In genomic region chr16:3961449-3961849, GRCh38 we compare ENCODE assay signal across 8 cellular contexts.
DNase-seq lines count a peak whose midpoint lies in the region; ATAC-seq, FAIRE-seq and TF ChIP-seq lines count a peak whose summit lies in the region.

No MANE protein-coding gene starts in this region.

- ATAC-seq in sciatic nerve (peak; percentile 54), HG02678 (IDR thresholded peaks at IDR 0.05; ENCODE audit: unreplicated experiment) (no peak)

- H3K4me3 ChIP-seq in fibroblast of the aortic adventitia (ENCODE audit: low read depth, low read length): no peak overlapping the region

- no peak overlapping the region for H3K4me3 Mint-ChIP-seq in activated naive CD4-positive, alpha-beta T cell treated with anti-CD3 and anti-CD28 coated beads for 36 hours

- H3K27ac Mint-ChIP-seq in activated naive CD4-positive, alpha-beta T cell treated with anti-CD3 and anti-CD28 coated beads for 36 hours: no peak overlapping the region

- CTCF ChIA-PET in activated naive CD4-positive, alpha-beta T cell treated with anti-CD3 and anti-CD28 coated beads for 36 hours (lab: Charles Lee): interaction anchor here (0.6 to 0.9 kb wide), 2 partner anchors 39 to 91 kb away, joined by 4 to 5 read pairs; no protein-coding TSS in a partner anchor

- H3K36me3 Mint-ChIP-seq in activated naive CD4-positive, alpha-beta T cell treated with anti-CD3 and anti-CD28 coated beads for 36 hours (ENCODE audit: low read depth): peaks cover 10% of the 10 kb centered on the region

- DNase-seq in Caki2 (ENCODE audit: low read depth) (peak; percentile 61), RCC 7860 (ENCODE audit: low spot score) (peak; percentile 74), fibroblast of the aortic adventitia (ENCODE audit: low read depth) (peak; percentile 25), sciatic nerve (ENCODE audit: low spot score) (no peak), NCI-H510A treated with DMSO at 0.1 percent for 48 hours (lab: John Stamatoyannopoulos, UW) (no peak)
- no peak for DNase-seq in activated CD4-positive, alpha-beta T cell treated with anti-CD3 and anti-CD28 coated beads for 1 hour
- no peak for DNase-seq in activated naive CD4-positive, alpha-beta T cell treated with anti-CD3 and anti-CD28 coated beads for 36 hours

- in situ Hi-C loops in Caki2 (cut with HindIII; ENCODE audit: low pct_unique_long_range_greater_than_20kb, low sequenced_read_pairs): no loop called here

- FAIRE-seq in RCC 7860 (lab: Jason Lieb, UNC): peak; percentile 64

- H3K27me3 Mint-ChIP-seq in activated naive CD4-positive, alpha-beta T cell treated with anti-CD3 and anti-CD28 coated beads for 36 hours (ENCODE audit: low read depth): no peaks in the 10 kb centered on the region

- intact Hi-C loops in sciatic nerve (cut with DNase I): no loop called here
- intact Hi-C loops in activated naive CD4-positive, alpha-beta T cell treated with anti-CD3 and anti-CD28 coated beads for 36 hours (cut with micrococcal nuclease): no loop called here

- peaks cover 14% of the 10 kb centered on the region for H3K9me3 Mint-ChIP-seq in activated naive CD4-positive, alpha-beta T cell treated with anti-CD3 and anti-CD28 coated beads for 36 hours

- H3K4me1 Mint-ChIP-seq in activated naive CD4-positive, alpha-beta T cell treated with anti-CD3 and anti-CD28 coated beads for 36 hours (ENCODE audit: low read depth): peaks cover 15% of the 10 kb centered on the region

- no peak for TF ChIP-seq CTCF in fibroblast of the aortic adventitia (IDR thresholded peaks at IDR 0.05; ENCODE audit: insufficient read depth, low read length)

Comparison
In these comparisons a context has a peak if more than half of its experiments do, and no peak if none do; other contexts are left out.
1. DNase-seq: peak in Caki2 (single experiment), RCC 7860 (single experiment) and fibroblast of the aortic adventitia (single experiment); none in sciatic nerve (single experiment), activated CD4-positive, alpha-beta T cell treated with anti-CD3 and anti-CD28 coated beads for 1 hour (single experiment), activated naive CD4-positive, alpha-beta T cell treated with anti-CD3 and anti-CD28 coated beads for 36 hours (single experiment) and NCI-H510A treated with DMSO at 0.1 percent for 48 hours (single experiment).